In genomic region chr5:135993894-135994514, GRCh38 we compare ENCODE assay signal across 11 cellular contexts. TPM values are rescaled to one million over a fixed set of nuclear protein-coding genes. Genes with fewer than 3 reads are reported as not detected.
DNase-seq lines count a peak whose midpoint lies in the region; ATAC-seq lines count a peak whose summit lies in the region.
"Had no signal": no experiment of that assay in that cellular context is flagged by ENCODE, and none has a peak within 500 bp of the region (broad histone marks: within the 10 kb centered on the region; RNA-seq: fewer than 3 reads in every experiment).

No MANE protein-coding gene starts in this region.

- H3K4me1 ChIP-seq in adipocyte (ENCODE audit: control insufficient read depth, insufficient read depth, low read length) = peaks cover 38% of the 10 kb centered on the region

- H3K36me3 ChIP-seq in adipocyte (ENCODE audit: control insufficient read depth, insufficient read depth, low read length, severe bottlenecking) = no peaks in the 10 kb centered on the region
- H3K36me3 ChIP-seq: cardiac muscle cell had no signal

- H3K27ac ChIP-seq in skin epidermis = peak overlapping the region in 11 of 21 experiments; percentile 10 to 72 (median 34)
- H3K27ac ChIP-seq: cardiac muscle cell had no signal

- peak overlapping the region; percentile 18 for H3K4me3 ChIP-seq in adipocyte (ENCODE audit: low read length)
- no peak overlapping the region for H3K4me3 ChIP-seq in skin epidermis
- H3K4me3 ChIP-seq: cardiac muscle cell had no signal

- DNase-seq in H4 (ENCODE audit: low spot score) (peak; percentile 70), adipocyte (ENCODE audit: low read depth) (peak; percentile 68), glomerular visceral epithelial cell (ENCODE audit: extremely low spot score) (peak; percentile 65), left colon (no peak), NCI-H2227 treated with DMSO at 0.1 percent for 48 hours (lab: John Stamatoyannopoulos, UW) (no peak), NCI-H1105 (lab: John Stamatoyannopoulos, UW) (no peak), posterior cingulate gyrus (no peak)

- no peaks in the 10 kb centered on the region for H3K9me3 ChIP-seq in adipocyte (ENCODE audit: control insufficient read depth, low read length)

- no peaks in the 10 kb centered on the region for H3K27me3 ChIP-seq in adipocyte (replicated peaks; ENCODE audit: control insufficient read depth, insufficient read depth, low read length)

- no peak for ATAC-seq in left colon

- peak overlapping the region; percentile 49 for H3K9ac ChIP-seq in adipocyte (ENCODE audit: low read length)

- intact Hi-C loops in left colon (cut with DNase I, micrococcal nuclease) = no loop called here
- intact Hi-C loops in posterior cingulate gyrus (cut with DNase I) = no loop called here

RNA-seq across cellular contexts. Expression of gene TGFBI, which starts 34.8 kb away (rescaled TPM):
- 2,353 and 2,468 TPM in 2 replicates for total RNA-seq in H4 (2014; rRNA removed; shearing (Covaris generic))
- 10 to 100 TPM; 21.0 to 50.3 TPM for total RNA-seq in left colon

RNA-seq across cellular contexts. Expression of gene LECT2, which starts 39.2 kb away (rescaled TPM):
- not detected in 2 replicates for total RNA-seq in H4 (2014; rRNA removed; shearing (Covaris generic))
- not detected for total RNA-seq in left colon
- total RNA-seq: cardiac muscle cell; NCI-H460; T-helper 2 cell treated with Interferon-gamma antibody and Interleukin-4, amounts not matched to agents 100 ng/mL and 5 ng/mL, for 36 hours had no signal

Comparison
In these comparisons a context has a peak if more than half of its experiments do, and no peak if none do; other contexts are left out.
1. DNase-seq: peak in H4 (single experiment), adipocyte (single experiment) and glomerular visceral epithelial cell (single experiment); none in left colon (0 of 2), NCI-H2227 treated with DMSO at 0.1 percent for 48 hours (single experiment), NCI-H1105 (single experiment) and posterior cingulate gyrus (0 of 10).
2. RNA of gene TGFBI, which starts 34.8 kb away (total RNA-seq): 2,353 to 2,468 TPM in H4; 21.0 to 50.3 TPM in left colon; every median in the first group is over 10 times any median in the second.